Comparison of ENCODE assay signal across 8 cellular contexts in genomic region chr11:61041755-61042518, GRCh38.
DNase-seq lines count a peak whose midpoint lies in the region; ATAC-seq lines count a peak whose summit lies in the region.

No MANE protein-coding gene starts in this region.

- 31% methylated on average over 16 of the region's 16 CpGs for WGBS in right cardiac atrium

- peak overlapping the region; percentile 91 for H3K27ac Mint-ChIP-seq in activated T-helper 1 cell treated with anti-CD3 and anti-CD28 coated beads, Interleukin-12 subunit alpha, Interleukin-12 subunit beta, Interleukin-2, Interleukin-4 antibody, amounts not matched to agents 30 ng/mL and 10 ng/mL and 1 ng/mL, durations not matched to agents 14 hours and 24 hours and 36 hours

- peaks cover 2% of the 10 kb centered on the region for H3K4me1 ChIP-seq in right cardiac atrium (ENCODE audit: control insufficient read depth, insufficient read depth, low read length)

- H3K9me3 ChIP-seq in right cardiac atrium (ENCODE audit: control insufficient read depth, low read length), result no peaks in the 10 kb centered on the region

- peak; percentile 14 for DNase-seq in NK-92 (lab: John Stamatoyannopoulos, UW; ENCODE audit: unreplicated experiment)
- DNase-seq in NK-92 treated with Interleukin-12 subunit alpha and Interleukin-12 subunit beta, amount 100 ng/mL, for 24 hours (lab: John Stamatoyannopoulos, UW), result no peak
- peak; percentile 83 for DNase-seq in NOMO-1 treated with DMSO at 0.1 percent for 48 hours (lab: John Stamatoyannopoulos, UW; ENCODE audit: unreplicated experiment)
- DNase-seq in activated T-helper 1 cell treated with anti-CD3 and anti-CD28 coated beads, Interleukin-12 subunit alpha, Interleukin-12 subunit beta, Interleukin-2, Interleukin-4 antibody, amounts not matched to agents 30 ng/mL and 10 ng/mL and 1 ng/mL, durations not matched to agents 14 hours and 24 hours and 36 hours (ENCODE audit: low spot score), result peak; percentile 86
- DNase-seq in right cardiac atrium, result peak; percentile 56 to 81 (median 74)
- DNase-seq in stimulated activated CD4-positive, alpha-beta T cell treated with anti-CD3 and anti-CD28 coated beads, Interleukin-4, amount 100 ng/mL, for 1 hour, result peak; percentile 77
- no peak for DNase-seq in 8988T

- peaks cover 28% of the 10 kb centered on the region for H3K36me3 Mint-ChIP-seq in activated T-helper 1 cell treated with anti-CD3 and anti-CD28 coated beads, Interleukin-12 subunit alpha, Interleukin-12 subunit beta, Interleukin-2, Interleukin-4 antibody, amounts not matched to agents 30 ng/mL and 10 ng/mL and 1 ng/mL, durations not matched to agents 14 hours and 24 hours and 36 hours (ENCODE audit: low read depth)

- intact Hi-C loops in activated T-helper 1 cell treated with anti-CD3 and anti-CD28 coated beads, Interleukin-12 subunit alpha, Interleukin-12 subunit beta, Interleukin-2, Interleukin-4 antibody, amounts not matched to agents 30 ng/mL and 10 ng/mL and 1 ng/mL, durations not matched to agents 14 hours and 24 hours and 36 hours (cut with micrococcal nuclease), result loop anchor here (1.0 to 2.0 kb wide), 4 partner anchors 12 to 37 kb away; no protein-coding TSS in a partner anchor
- intact Hi-C loops in right cardiac atrium (cut with DNase I), result no loop called here

- H3K4me3 ChIP-seq in right cardiac atrium (ENCODE audit: low read length), result no peak overlapping the region

- H3K27me3 Mint-ChIP-seq in activated T-helper 1 cell treated with anti-CD3 and anti-CD28 coated beads, Interleukin-12 subunit alpha, Interleukin-12 subunit beta, Interleukin-2, Interleukin-4 antibody, amounts not matched to agents 30 ng/mL and 10 ng/mL and 1 ng/mL, durations not matched to agents 14 hours and 24 hours and 36 hours (ENCODE audit: insufficient read depth), result no peaks in the 10 kb centered on the region

- no peaks in the 10 kb centered on the region for H3K9me3 Mint-ChIP-seq in activated T-helper 1 cell treated with anti-CD3 and anti-CD28 coated beads, Interleukin-12 subunit alpha, Interleukin-12 subunit beta, Interleukin-2, Interleukin-4 antibody, amounts not matched to agents 30 ng/mL and 10 ng/mL and 1 ng/mL, durations not matched to agents 14 hours and 24 hours and 36 hours

- H3K27ac ChIP-seq in right cardiac atrium (ENCODE audit: low read length), result peak overlapping the region; percentile 9

- ATAC-seq in HG03280 (IDR thresholded peaks at IDR 0.05; ENCODE audit: unreplicated experiment) (peak; percentile 84), right cardiac atrium (peak; percentile 93 to 97)

- no peaks in the 10 kb centered on the region for H3K27me3 ChIP-seq in right cardiac atrium (ENCODE audit: control insufficient read depth, insufficient read depth)

- H3K4me3 Mint-ChIP-seq in activated T-helper 1 cell treated with anti-CD3 and anti-CD28 coated beads, Interleukin-12 subunit alpha, Interleukin-12 subunit beta, Interleukin-2, Interleukin-4 antibody, amounts not matched to agents 30 ng/mL and 10 ng/mL and 1 ng/mL, durations not matched to agents 14 hours and 24 hours and 36 hours, result peak overlapping the region; percentile 72

- peaks cover 55% of the 10 kb centered on the region for H3K4me1 Mint-ChIP-seq in activated T-helper 1 cell treated with anti-CD3 and anti-CD28 coated beads, Interleukin-12 subunit alpha, Interleukin-12 subunit beta, Interleukin-2, Interleukin-4 antibody, amounts not matched to agents 30 ng/mL and 10 ng/mL and 1 ng/mL, durations not matched to agents 14 hours and 24 hours and 36 hours (ENCODE audit: low read depth)

Comparison
In these comparisons a context has a peak if more than half of its experiments do, and no peak if none do; other contexts are left out.
1. DNase-seq: peak in NK-92 (single experiment), NOMO-1 treated with DMSO at 0.1 percent for 48 hours (single experiment), activated T-helper 1 cell treated with anti-CD3 and anti-CD28 coated beads, Interleukin-12 subunit alpha, Interleukin-12 subunit beta, Interleukin-2, Interleukin-4 antibody, amounts not matched to agents 30 ng/mL and 10 ng/mL and 1 ng/mL, durations not matched to agents 14 hours and 24 hours and 36 hours (single experiment), right cardiac atrium (3 of 3) and stimulated activated CD4-positive, alpha-beta T cell treated with anti-CD3 and anti-CD28 coated beads, Interleukin-4, amount 100 ng/mL, for 1 hour (single experiment); none in NK-92 treated with Interleukin-12 subunit alpha and Interleukin-12 subunit beta, amount 100 ng/mL, for 24 hours (single experiment) and 8988T (single experiment).